ENCODE assay signal across 8 cellular contexts in genomic region chr5:145887976-145888574, GRCh38. TPM values are rescaled to one million over a fixed set of nuclear protein-coding genes. Genes with fewer than 3 reads are reported as not detected.
DNase-seq lines count a peak whose midpoint lies in the region; ATAC-seq and TF ChIP-seq lines count a peak whose summit lies in the region.

No MANE protein-coding gene starts in this region.

- no peaks in the 10 kb centered on the region for H3K36me3 ChIP-seq in DND-41 (ENCODE audit: insufficient read depth, low read length)

- peaks cover 5% of the 10 kb centered on the region for H3K27me3 ChIP-seq in DND-41 (ENCODE audit: insufficient read depth, low read length, poor library complexity)

- H2AFZ ChIP-seq in DND-41 (ENCODE audit: low read depth, low read length) = no peak overlapping the region

- TF ChIP-seq CTCF in DND-41 (IDR thresholded peaks at IDR 0.05; ENCODE audit: borderline replicate concordance, extremely low read depth, low read length, poor library complexity, severe bottlenecking) = peak; percentile 54
- peak; percentile 95 for TF ChIP-seq CTCF in fibroblast of villous mesenchyme (IDR thresholded peaks at IDR 0.05; ENCODE audit: insufficient read depth, low read depth, low read length)

- DNase-seq in DND-41 (no peak), SHP77 (lab: John Stamatoyannopoulos, UW) (peak; percentile 32 to 40), fibroblast of villous mesenchyme (ENCODE audit: low read depth) (peak; percentile 55), retina (peak; percentile 26), NCI-H2171 (lab: John Stamatoyannopoulos, UW) (no peak), NCI-H128 (lab: John Stamatoyannopoulos, UW; ENCODE audit: unreplicated experiment) (no peak)
- DNase-seq in stimulated activated CD4-positive, alpha-beta T cell treated with anti-CD3 and anti-CD28 coated beads, Interleukin-4, amount 100 ng/mL, for 1 hour = no peak

- no peak overlapping the region for H3K27ac ChIP-seq in DND-41 (ENCODE audit: low read length)

- ATAC-seq in DND-41 (ENCODE audit: insufficient read depth, low read depth) = 0 out of 3 replicates have a peak, but pooled peaks have one; percentile 42
- ATAC-seq in HG02798 (IDR thresholded peaks at IDR 0.05; ENCODE audit: poor library complexity, unreplicated experiment) = peak; percentile 56

- H3K9ac ChIP-seq in DND-41 (ENCODE audit: low read depth, low read length) = no peak overlapping the region

- H3K4me1 ChIP-seq in DND-41 (ENCODE audit: insufficient read depth, low read length) = no peaks in the 10 kb centered on the region

- H3K79me2 ChIP-seq in DND-41 (ENCODE audit: insufficient read depth, low read length) = no peaks in the 10 kb centered on the region

- H4K20me1 ChIP-seq in DND-41 (ENCODE audit: insufficient read depth, low read length) = no peaks in the 10 kb centered on the region

- H3K4me3 ChIP-seq in DND-41 (ENCODE audit: low read depth in 1 of 2, low read length in 2 of 2) (no peak overlapping the region), fibroblast of villous mesenchyme (ENCODE audit: low read depth, low read length) (no peak overlapping the region)

- H3K4me2 ChIP-seq in DND-41 (ENCODE audit: insufficient read depth, low read length) = no peak overlapping the region

- H3K9me3 ChIP-seq in DND-41 (ENCODE audit: insufficient read depth, low read length, severe bottlenecking) = no peaks in the 10 kb centered on the region

RNA-seq across cellular contexts. Expression of gene GRXCR2, which starts 15.3 kb away (rescaled TPM):
- not detected in 2 replicates for total RNA-seq in fibroblast of villous mesenchyme

RNA-seq across cellular contexts. Expression of gene SH3RF2, which starts 48.3 kb away (rescaled TPM):
- total RNA-seq in fibroblast of villous mesenchyme = 0.97 and 2.2 TPM in 2 replicates

RNA-seq across cellular contexts. Expression of gene PRELID2, which starts 52.9 kb away (rescaled TPM):
- 23.2 and 35.0 TPM in 2 replicates for total RNA-seq in fibroblast of villous mesenchyme

Comparison
In these comparisons a context has a peak if more than half of its experiments do, and no peak if none do; other contexts are left out.
1. DNase-seq: peak in SHP77 (2 of 2), fibroblast of villous mesenchyme (single experiment) and retina (single experiment); none in DND-41 (single experiment), NCI-H2171 (single experiment), stimulated activated CD4-positive, alpha-beta T cell treated with anti-CD3 and anti-CD28 coated beads, Interleukin-4, amount 100 ng/mL, for 1 hour (single experiment) and NCI-H128 (single experiment).